Comparison of ENCODE assay signal across 8 cellular contexts in genomic region chr12:55925870-55926737, GRCh38. TPM values are rescaled to one million over a fixed set of nuclear protein-coding genes. Genes with fewer than 3 reads are reported as not detected.
DNase-seq lines count a peak whose midpoint lies in the region; ATAC-seq and TF ChIP-seq lines count a peak whose summit lies in the region.

No MANE protein-coding gene starts in this region.

- no peak for DNase-seq in neural crest cell (ENCODE audit: low read depth, low spot score)
- DNase-seq in GF-D8 (lab: John Stamatoyannopoulos, UW), result no peak
- DNase-seq in NCI-H2029 treated with DMSO at 0.1 percent for 48 hours (lab: John Stamatoyannopoulos, UW), result no peak
- DNase-seq in NCI-H146 (lab: John Stamatoyannopoulos, UW), result no peak

- peak; percentile 1 for ATAC-seq in GM21528 (IDR thresholded peaks at IDR 0.05; ENCODE audit: low FRiP score, unreplicated experiment)
- ATAC-seq in GM18907 (IDR thresholded peaks at IDR 0.05; ENCODE audit: unreplicated experiment), result no peak

- H3K9ac ChIP-seq in OCI-LY1 (ENCODE audit: low read length), result peak overlapping the region; percentile 91
- peak overlapping the region; percentile 98 to 100 for H3K9ac ChIP-seq in duodenal mucosa (ENCODE audit: low read depth in 1 of 2, low read length in 2 of 2)

- TF ChIP-seq CTCF in OCI-LY1 (IDR thresholded peaks at IDR 0.05; ENCODE audit: low read length) (no peak), neural crest cell (conservative IDR thresholded peaks at IDR 0.05) (no peak)

- H3K27ac ChIP-seq in OCI-LY1 (ENCODE audit: low read depth, low read length, poor library complexity, severe bottlenecking) (peak overlapping the region; percentile 100), duodenal mucosa (ENCODE audit: low read depth, low read length) (no peak overlapping the region)

- peaks cover 59% of the 10 kb centered on the region for H3K79me2 ChIP-seq in OCI-LY1 (ENCODE audit: insufficient read depth, low read length)

- H3K9me3 ChIP-seq in OCI-LY1 (ENCODE audit: low read length), result no peaks in the 10 kb centered on the region
- H3K9me3 ChIP-seq in duodenal mucosa (ENCODE audit: control insufficient read depth in 1 of 2, low read length in 2 of 2), result no peaks in the 10 kb centered on the region

- peak overlapping the region; percentile 87 for H3K4me2 ChIP-seq in OCI-LY1 (ENCODE audit: low read length)

- H3K36me3 ChIP-seq in OCI-LY1 (ENCODE audit: insufficient read depth, low read length) (peaks cover 50% of the 10 kb centered on the region), duodenal mucosa (ENCODE audit: control insufficient read depth in 1 of 2, insufficient read depth in 2 of 2, low read length in 2 of 2) (peaks cover 0 to 23% of the 10 kb centered on the region in 2 donors)

- H3K4me3 Mint-ChIP-seq in neural crest cell, result peak overlapping the region; percentile 96

- H3K36me3 Mint-ChIP-seq in neural crest cell (ENCODE audit: low read depth), result no peaks in the 10 kb centered on the region

- peaks cover 53% of the 10 kb centered on the region for H3K4me1 Mint-ChIP-seq in neural crest cell

- H3K9me2 ChIP-seq in OCI-LY1 (ENCODE audit: low read depth, low read length), result no peaks in the 10 kb centered on the region

- H2AFZ ChIP-seq in OCI-LY1 (ENCODE audit: low read length), result no peak overlapping the region

- no peaks in the 10 kb centered on the region for H3K27me3 ChIP-seq in OCI-LY1 (ENCODE audit: insufficient read depth, low read length)
- no peaks in the 10 kb centered on the region for H3K27me3 ChIP-seq in duodenal mucosa (ENCODE audit: control insufficient read depth in 1 of 2, insufficient read depth in 2 of 2, low read length in 2 of 2)

- H3K4me1 ChIP-seq in OCI-LY1 (ENCODE audit: insufficient read depth, low read length, severe bottlenecking), result peaks cover 65% of the 10 kb centered on the region
- peaks cover 31 to 33% of the 10 kb centered on the region in 2 donors for H3K4me1 ChIP-seq in duodenal mucosa (ENCODE audit: control insufficient read depth in 1 of 2, insufficient read depth in 2 of 2, low read length in 2 of 2)

- peaks cover 6% of the 10 kb centered on the region for H3F3A ChIP-seq in OCI-LY1 (ENCODE audit: insufficient read depth, low read length)

- H3K27me3 Mint-ChIP-seq in neural crest cell (ENCODE audit: low read depth), result peaks cover 4% of the 10 kb centered on the region

- H3K4me3 ChIP-seq in OCI-LY1 (ENCODE audit: low read depth, low read length, poor library complexity, severe bottlenecking) (peak overlapping the region; percentile 76), duodenal mucosa (ENCODE audit: low read depth in 1 of 2, low read length in 2 of 2) (peak overlapping the region; percentile 93 to 100)

- H4K20me1 ChIP-seq in OCI-LY1 (ENCODE audit: insufficient read depth, low read length), result no peaks in the 10 kb centered on the region

- H3K9me3 Mint-ChIP-seq in neural crest cell, result no peaks in the 10 kb centered on the region

- peak overlapping the region; percentile 86 for H3K27ac Mint-ChIP-seq in neural crest cell (ENCODE audit: unreplicated experiment)

RNA-seq across cellular contexts. Expression of gene PYM1, which starts 1.6 kb away (rescaled TPM):
- 54.0 and 56.8 TPM in 2 replicates for total RNA-seq in neural crest cell

RNA-seq across cellular contexts. Expression of gene DGKA, which starts 4.9 kb away (rescaled TPM):
- 17.1 and 18.8 TPM in 2 replicates for total RNA-seq in neural crest cell

RNA-seq across cellular contexts. Expression of gene PMEL, which starts 39.7 kb away (rescaled TPM):
- total RNA-seq in neural crest cell, result 36.9 and 39.9 TPM in 2 replicates

RNA-seq across cellular contexts. Expression of gene CDK2, which starts 40.5 kb away (rescaled TPM):
- 125 TPM in 2 replicates for total RNA-seq in neural crest cell

RNA-seq across cellular contexts. Expression of gene RAB5B, which starts 47.8 kb away (rescaled TPM):
- total RNA-seq in neural crest cell, result 86.5 and 97.3 TPM in 2 replicates
